7 cellular contexts compared by ENCODE assay signal in genomic region chr3:61073532-61073931, GRCh38.
"Had no signal": no experiment of that assay in that cellular context is flagged by ENCODE, and none has a peak within 500 bp of the region (broad histone marks: within the 10 kb centered on the region; RNA-seq: fewer than 3 reads in every experiment).

No MANE protein-coding gene starts in this region.

- H3K27ac Mint-ChIP-seq: HFFc6, IgD-negative memory B cell had no signal

- H3K27me3 Mint-ChIP-seq: IgD-negative memory B cell had no signal

- H3K4me3 Mint-ChIP-seq: HFFc6, IgD-negative memory B cell had no signal

- H3K36me3 Mint-ChIP-seq: IgD-negative memory B cell had no signal

- ATAC-seq: HCT116, HepG2 had no signal

- H3K4me1 Mint-ChIP-seq: IgD-negative memory B cell had no signal

- DNase-seq: GM23248, GOT3, H7, HFFc6 had no signal

- H3K9me3 Mint-ChIP-seq: IgD-negative memory B cell had no signal
